8 cellular contexts compared by ENCODE assay signal in the genomic region with DNA sequence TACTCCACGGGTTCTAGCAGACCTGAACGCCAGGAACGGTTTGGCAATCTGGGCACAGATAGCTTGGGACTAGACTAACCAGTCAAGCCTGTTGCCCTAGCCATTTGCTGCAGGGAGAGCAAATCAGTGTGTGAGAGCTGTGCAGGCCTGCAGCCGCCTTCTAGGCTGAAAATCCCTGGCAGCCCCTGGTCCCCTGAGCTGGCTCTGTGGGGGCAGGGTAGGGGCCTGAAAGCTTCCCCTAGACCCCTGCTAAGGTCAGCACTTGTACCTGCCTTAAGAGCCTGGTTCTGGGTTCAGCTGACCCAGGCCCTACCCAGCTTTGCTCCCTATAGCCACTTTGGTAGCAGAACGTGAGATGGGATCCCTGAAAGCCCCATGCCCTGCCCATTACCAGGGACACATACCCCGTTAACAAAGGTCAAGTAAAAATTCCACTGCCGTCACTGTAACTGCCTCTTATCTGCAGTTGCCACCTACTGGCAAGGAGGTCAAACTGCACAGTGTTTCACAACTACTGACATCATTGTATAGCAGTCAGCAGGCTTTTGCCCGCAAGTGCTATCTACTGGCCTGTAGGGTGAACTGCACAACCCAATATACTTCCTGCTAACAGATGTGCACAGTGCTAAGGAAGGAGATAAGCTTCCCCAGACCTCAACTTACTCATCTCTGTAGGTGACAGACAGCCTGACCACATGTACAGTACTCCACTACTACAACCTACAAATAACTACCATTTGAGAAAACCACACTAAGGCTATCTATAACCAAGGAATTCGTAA.
DNase-seq lines count a peak whose midpoint lies in the region; ATAC-seq, FAIRE-seq and TF ChIP-seq lines count a peak whose summit lies in the region.

No MANE protein-coding gene starts in this region.

- POLR2A ChIA-PET in Caco-2 (lab: Charles Lee): no interaction called here

- H2AFZ ChIP-seq in keratinocyte (ENCODE audit: control insufficient read depth, low read length): no peak overlapping the region

- H3K4me3 ChIP-seq in Caco-2 (ENCODE audit: low read depth, low read length) (no peak overlapping the region), keratinocyte (ENCODE audit: control insufficient read depth in 2 of 3, extremely low read depth in 1 of 3, insufficient read depth in 2 of 3, low read depth in 1 of 3, low read length in 3 of 3) (no peak overlapping the region)

- peak; percentile 62 to 74 for TF ChIP-seq CTCF in Caco-2 (IDR thresholded peaks at IDR 0.05; ENCODE audit: insufficient read depth in 1 of 2, low read depth in 1 of 2, low read length in 1 of 2, severe bottlenecking in 1 of 2, unreplicated experiment in 1 of 2)
- TF ChIP-seq CTCF in keratinocyte (optimal IDR thresholded peaks at IDR 0.05 in 1 of 3, IDR thresholded peaks at IDR 0.05 in 1 of 3, conservative IDR thresholded peaks at IDR 0.05 in 1 of 3; ENCODE audit: extremely low read depth in 1 of 3, insufficient read depth in 2 of 3, low read length in 3 of 3): peak; percentile 70 to 93 (median 88)

- H3K27ac ChIP-seq in keratinocyte (ENCODE audit: control insufficient read depth, insufficient read depth, low read length): no peak overlapping the region

- no peaks in the 10 kb centered on the region for H4K20me1 ChIP-seq in keratinocyte (ENCODE audit: control insufficient read depth, extremely low read depth, insufficient read depth, low read length)

- no peaks in the 10 kb centered on the region for H3K27me3 Mint-ChIP-seq in Caco-2 (ENCODE audit: insufficient read depth, unreplicated experiment)
- H3K27me3 Mint-ChIP-seq in activated naive CD4-positive, alpha-beta T cell treated with anti-CD3 and anti-CD28 coated beads for 36 hours (ENCODE audit: low read depth): peaks cover 2% of the 10 kb centered on the region
- H3K27me3 Mint-ChIP-seq in stimulated activated memory B cell treated with anti-CD40 and anti-IgM and Interleukin-4, amounts not matched to agents 10 μg/mL and 1 μg/mL and 100 μg/mL, for 72 hours: peaks cover 54% of the 10 kb centered on the region

- no peak overlapping the region for H3K27ac Mint-ChIP-seq in Caco-2 (ENCODE audit: unreplicated experiment)
- H3K27ac Mint-ChIP-seq in activated naive CD4-positive, alpha-beta T cell treated with anti-CD3 and anti-CD28 coated beads for 36 hours: no peak overlapping the region
- no peak overlapping the region for H3K27ac Mint-ChIP-seq in stimulated activated memory B cell treated with anti-CD40 and anti-IgM and Interleukin-4, amounts not matched to agents 10 μg/mL and 1 μg/mL and 100 μg/mL, for 72 hours

- H3K36me3 ChIP-seq in Caco-2 (ENCODE audit: control insufficient read depth, insufficient read depth, low read length): no peaks in the 10 kb centered on the region
- no peaks in the 10 kb centered on the region for H3K36me3 ChIP-seq in keratinocyte (ENCODE audit: control insufficient read depth in 2 of 2, extremely low read depth in 1 of 2, insufficient read depth in 2 of 2, low read length in 2 of 2)

- 0 out of 2 replicates have a peak, but pooled peaks cover 9% of the 10 kb centered on the region for H3K4me1 ChIP-seq in Caco-2
- H3K4me1 ChIP-seq in keratinocyte (ENCODE audit: control insufficient read depth, extremely low read depth, insufficient read depth, low read length): peaks cover 3% of the 10 kb centered on the region

- no peak overlapping the region for H3K4me2 ChIP-seq in keratinocyte (ENCODE audit: control insufficient read depth, extremely low read depth, insufficient read depth, low read depth, low read length)

- no peaks in the 10 kb centered on the region for H3K79me2 ChIP-seq in keratinocyte (ENCODE audit: control insufficient read depth, insufficient read depth, low read length)

- FAIRE-seq in keratinocyte (lab: Jason Lieb, UNC): peak; percentile 17

- H3K36me3 Mint-ChIP-seq in Caco-2 (ENCODE audit: insufficient read depth, unreplicated experiment): no peaks in the 10 kb centered on the region
- no peaks in the 10 kb centered on the region for H3K36me3 Mint-ChIP-seq in activated naive CD4-positive, alpha-beta T cell treated with anti-CD3 and anti-CD28 coated beads for 36 hours (ENCODE audit: low read depth)
- H3K36me3 Mint-ChIP-seq in stimulated activated memory B cell treated with anti-CD40 and anti-IgM and Interleukin-4, amounts not matched to agents 10 μg/mL and 1 μg/mL and 100 μg/mL, for 72 hours: peaks cover 18% of the 10 kb centered on the region

- no peaks in the 10 kb centered on the region for H3K9me1 ChIP-seq in keratinocyte (ENCODE audit: control insufficient read depth, extremely low read depth, insufficient read depth, low read length)

- DNase-seq in Caco-2: peak; percentile 64 to 68
- DNase-seq in SHP77 treated with DMSO at 0.1 percent for 48 hours (lab: John Stamatoyannopoulos, UW): peak; percentile 37
- DNase-seq in activated naive CD4-positive, alpha-beta T cell treated with anti-CD3 and anti-CD28 coated beads for 36 hours: peak; percentile 74
- peak; percentile 11 for DNase-seq in keratinocyte (ENCODE audit: low read depth, low spot score)
- no peak for DNase-seq in head of caudate nucleus

- dilution Hi-C loops in keratinocyte (cut with MboI; ENCODE audit: extremely low pct_ligation_motif_present, low sequenced_read_pairs): no loop called here

- peaks cover 29% of the 10 kb centered on the region for H3K9me3 Mint-ChIP-seq in Caco-2 (ENCODE audit: unreplicated experiment)
- peaks cover 8% of the 10 kb centered on the region for H3K9me3 Mint-ChIP-seq in activated naive CD4-positive, alpha-beta T cell treated with anti-CD3 and anti-CD28 coated beads for 36 hours
- peaks cover 18% of the 10 kb centered on the region for H3K9me3 Mint-ChIP-seq in stimulated activated memory B cell treated with anti-CD40 and anti-IgM and Interleukin-4, amounts not matched to agents 10 μg/mL and 1 μg/mL and 100 μg/mL, for 72 hours

- H3K4me1 Mint-ChIP-seq in Caco-2 (ENCODE audit: low read depth, unreplicated experiment): no peaks in the 10 kb centered on the region
- H3K4me1 Mint-ChIP-seq in activated naive CD4-positive, alpha-beta T cell treated with anti-CD3 and anti-CD28 coated beads for 36 hours (ENCODE audit: low read depth): peaks cover 7% of the 10 kb centered on the region
- H3K4me1 Mint-ChIP-seq in stimulated activated memory B cell treated with anti-CD40 and anti-IgM and Interleukin-4, amounts not matched to agents 10 μg/mL and 1 μg/mL and 100 μg/mL, for 72 hours: peaks cover 5% of the 10 kb centered on the region

- intact Hi-C loops in Caco-2 (cut with micrococcal nuclease; ENCODE audit: unreplicated experiment): loop anchor here (1.0 kb wide), 1 partner anchor 318 kb away; no protein-coding TSS in a partner anchor
- intact Hi-C loops in activated naive CD4-positive, alpha-beta T cell treated with anti-CD3 and anti-CD28 coated beads for 36 hours (cut with micrococcal nuclease): loop anchor here (1.0 to 2.0 kb wide), 6 partner anchors 98 to 495 kb away; no protein-coding TSS in a partner anchor
- intact Hi-C loops in head of caudate nucleus (cut with DNase I): no loop called here

- ATAC-seq in GM19452 (IDR thresholded peaks at IDR 0.05; ENCODE audit: unreplicated experiment) (peak; percentile 100), HG03439 (IDR thresholded peaks at IDR 0.05; ENCODE audit: unreplicated experiment) (peak; percentile 99)
- peak; percentile 75 for ATAC-seq in stimulated activated memory B cell treated with anti-CD40 and anti-IgM and Interleukin-4, amounts not matched to agents 10 μg/mL and 1 μg/mL and 100 μg/mL, for 72 hours

- H3K9ac ChIP-seq in keratinocyte (ENCODE audit: control insufficient read depth, extremely low read depth, insufficient read depth, low read length): no peak overlapping the region

- no TSS peak for BruUV-seq in Caco-2 (replicated peaks; lab: Mats Ljungman, UMichigan)

- H3K9me3 ChIP-seq in Caco-2 (no peaks in the 10 kb centered on the region), keratinocyte (ENCODE audit: control insufficient read depth, low read depth, low read length) (peaks cover 2% of the 10 kb centered on the region)

- H3K27me3 ChIP-seq in Caco-2 (replicated peaks; ENCODE audit: control insufficient read depth, insufficient read depth, low read length) (no peaks in the 10 kb centered on the region), keratinocyte (ENCODE audit: control insufficient read depth, extremely low read depth, insufficient read depth, low read length) (peaks cover 7% of the 10 kb centered on the region)

- no peak overlapping the region for H3K4me3 Mint-ChIP-seq in Caco-2 (ENCODE audit: unreplicated experiment)
- no peak overlapping the region for H3K4me3 Mint-ChIP-seq in activated naive CD4-positive, alpha-beta T cell treated with anti-CD3 and anti-CD28 coated beads for 36 hours
- no peak overlapping the region for H3K4me3 Mint-ChIP-seq in stimulated activated memory B cell treated with anti-CD40 and anti-IgM and Interleukin-4, amounts not matched to agents 10 μg/mL and 1 μg/mL and 100 μg/mL, for 72 hours

- CTCF ChIA-PET in Caco-2 (lab: Charles Lee): interaction anchor here (0.5 to 1.2 kb wide), 4 partner anchors 40 to 317 kb away, joined by 3 to 5 read pairs (median 5); no protein-coding TSS in a partner anchor
- CTCF ChIA-PET in activated naive CD4-positive, alpha-beta T cell treated with anti-CD3 and anti-CD28 coated beads for 36 hours (lab: Charles Lee): interaction anchor here (0.7 to 3.1 kb wide), 34 partner anchors 9 to 512 kb away, joined by 3 to 16 read pairs (median 4); a partner anchor contains a TSS

Comparison
In these comparisons a context has a peak if more than half of its experiments do, and no peak if none do; other contexts are left out.
1. DNase-seq: peak in Caco-2 (2 of 2), SHP77 treated with DMSO at 0.1 percent for 48 hours (single experiment), activated naive CD4-positive, alpha-beta T cell treated with anti-CD3 and anti-CD28 coated beads for 36 hours (single experiment) and keratinocyte (single experiment); none in head of caudate nucleus (0 of 42).
2. Peak in every context shown above with its lines, with median percentiles within 50 percentile points of each other: ATAC-seq.